Comparison of ENCODE assay signal across 12 cellular contexts in the genomic region with DNA sequence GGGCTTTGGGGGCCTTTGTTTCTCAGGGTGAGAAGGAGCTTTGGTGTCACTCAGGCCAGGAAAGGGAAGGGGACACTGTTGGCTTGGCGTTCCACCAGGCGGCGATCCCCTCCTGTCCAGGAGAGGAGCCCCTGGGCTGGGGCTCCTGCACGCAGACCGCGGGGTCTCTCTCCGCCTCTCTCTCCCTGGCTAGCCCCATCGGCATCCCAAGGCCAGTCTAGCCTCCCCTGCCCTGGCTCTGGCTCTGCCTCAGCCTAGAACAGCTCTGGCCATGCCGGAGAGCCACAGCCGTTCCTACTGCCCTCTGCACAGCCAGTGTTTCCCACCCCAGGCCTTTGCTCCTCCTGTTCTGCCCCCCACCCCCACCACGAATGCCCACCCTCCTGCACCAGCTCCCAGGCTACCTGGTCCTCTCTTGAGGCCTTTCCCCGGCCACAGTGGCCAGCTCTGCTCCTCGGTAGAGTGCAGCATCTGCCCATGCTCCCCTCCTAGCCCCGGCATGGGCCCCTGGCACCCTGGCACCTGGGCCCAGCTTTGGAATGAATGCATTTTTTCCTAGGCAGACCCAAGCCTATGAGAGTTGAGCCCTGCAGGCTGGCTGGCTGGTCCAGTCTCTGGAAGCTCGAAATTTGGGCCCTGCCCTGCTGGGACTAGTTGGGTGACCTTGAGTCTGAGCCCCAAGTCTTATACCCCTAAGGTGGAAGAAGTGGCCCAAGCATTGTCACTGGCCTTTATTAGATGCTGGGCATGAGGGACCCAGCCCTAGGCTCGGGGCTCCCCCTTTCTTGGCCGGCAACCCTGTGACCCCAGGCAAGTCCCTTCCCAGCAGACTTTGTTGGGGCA. TPM values are rescaled to one million over a fixed set of nuclear protein-coding genes. Genes with fewer than 3 reads are reported as not detected.
DNase-seq lines count a peak whose midpoint lies in the region; ATAC-seq and TF ChIP-seq lines count a peak whose summit lies in the region.
"Had no signal": no experiment of that assay in that cellular context is flagged by ENCODE, and none has a peak within 500 bp of the region (broad histone marks: within the 10 kb centered on the region; RNA-seq: fewer than 3 reads in every experiment).

No MANE protein-coding gene starts in this region.

- peaks cover 20 to 63% of the 10 kb centered on the region in 2 experiments; a peak in 3 of 4 replicates for H3K79me1 ChIP-seq in IMR-90 (ENCODE audit: low read depth in 1 of 2, low read length in 2 of 2)

- H3K4me2 ChIP-seq in IMR-90 (ENCODE audit: low read depth, low read length) (no peak overlapping the region; the same call in 1 of the 2 replicates), neural progenitor cell (peak overlapping the region; percentile 98)

- no peak overlapping the region for H3K9ac ChIP-seq in IMR-90 (ENCODE audit: low read depth, low read length)
- H3K9ac ChIP-seq in neural progenitor cell, result no peak overlapping the region

- no peak overlapping the region; the same call in 1 of the 2 replicates for H3K23ac ChIP-seq in IMR-90 (ENCODE audit: low read depth, low read length)

- no peak overlapping the region for H3K4ac ChIP-seq in IMR-90 (ENCODE audit: low read depth, low read length)

- CTCF ChIA-PET in CD8-positive, alpha-beta memory T cell (lab: Charles Lee), result no interaction called here
- CTCF ChIA-PET in IMR-90 (lab: Yijun Ruan, JAX), result interaction anchor here (0.8 kb wide), 1 partner anchor 112 kb away, joined by 3 read pairs; no protein-coding TSS in a partner anchor

- H4K91ac ChIP-seq in IMR-90 (ENCODE audit: insufficient read depth, low read depth, low read length), result no peak overlapping the region

- BruUV-seq in IMR-90 (replicated peaks; lab: Mats Ljungman, UMichigan), result no TSS peak

- no peak overlapping the region for H3K56ac ChIP-seq in IMR-90 (ENCODE audit: extremely low read depth, insufficient read depth, low read length)

- H2BK120ac ChIP-seq in IMR-90 (ENCODE audit: low read depth, low read length), result no peak overlapping the region

- H3K4me1 Mint-ChIP-seq in CD8-positive, alpha-beta memory T cell, result peaks cover 9 to 21% (median 11%) of the 10 kb centered on the region in 3 donors
- peaks cover 8% of the 10 kb centered on the region for H3K4me1 Mint-ChIP-seq in neural progenitor cell

- in situ Hi-C loops in IMR-90 (cut with MboI; ENCODE audit: low sequenced_read_pairs), result no loop called here

- peaks cover 67% of the 10 kb centered on the region for H3K79me2 ChIP-seq in neural progenitor cell (ENCODE audit: low read depth)

- intact Hi-C loops in IMR-90 (cut with micrococcal nuclease), result loop anchor here (10.0 kb wide), 1 partner anchor 469 kb away; no protein-coding TSS in a partner anchor

- no peak overlapping the region for H2BK15ac ChIP-seq in IMR-90 (ENCODE audit: low read depth, low read length)

- peak overlapping the region; percentile 35 for H2AK9ac ChIP-seq in IMR-90 (replicated peaks; ENCODE audit: low read depth, low read length, poor library complexity)

- TF ChIP-seq POLR2A in IMR-90 (IDR thresholded peaks at IDR 0.05; ENCODE audit: low read depth, low read length), result no peak

- no peak overlapping the region for H4K8ac ChIP-seq in IMR-90 (ENCODE audit: low read depth in 2 of 2, low read length in 2 of 2)

- H4K20me1 ChIP-seq in IMR-90 (ENCODE audit: insufficient read depth, low read length), result peaks cover 66% of the 10 kb centered on the region
- peaks cover 69% of the 10 kb centered on the region for H4K20me1 ChIP-seq in neural progenitor cell (ENCODE audit: low read depth)

- peak overlapping the region in 5 of 7 donors; percentile 12 to 59 (median 32) for H3K4me3 Mint-ChIP-seq in CD8-positive, alpha-beta memory T cell
- H3K4me3 Mint-ChIP-seq in neural progenitor cell, result peak overlapping the region; percentile 83

- TF ChIP-seq CTCF in IMR-90 (conservative IDR thresholded peaks at IDR 0.05; ENCODE audit: low read depth, low read length), result no peak
- no peak for TF ChIP-seq CTCF in coronary artery (IDR thresholded peaks at IDR 0.05)
- TF ChIP-seq CTCF in neural progenitor cell (IDR thresholded peaks at IDR 0.05), result peak; percentile 26

- H3K9me3 ChIP-seq in CD8-positive, alpha-beta memory T cell (ENCODE audit: low read length), result no peaks in the 10 kb centered on the region
- H3K9me3 ChIP-seq in IMR-90 (ENCODE audit: control insufficient read depth, insufficient read depth, low read length) (no peaks in the 10 kb centered on the region), neural progenitor cell (ENCODE audit: low read depth) (no peaks in the 10 kb centered on the region)
- H3K9me3 ChIP-seq: HAP-1, stomach had no signal

- H3K27me3 ChIP-seq in CD8-positive, alpha-beta memory T cell (ENCODE audit: insufficient read depth, low read length, poor library complexity, severe bottlenecking), result no peaks in the 10 kb centered on the region
- H3K27me3 ChIP-seq in IMR-90 (ENCODE audit: control insufficient read depth, insufficient read depth, low read length) (no peaks in the 10 kb centered on the region), neural progenitor cell (peaks cover 14% of the 10 kb centered on the region)

- peaks cover 0 to 7% (median 2%) of the 10 kb centered on the region in 3 donors for H3K36me3 Mint-ChIP-seq in CD8-positive, alpha-beta memory T cell
- H3K36me3 Mint-ChIP-seq in neural progenitor cell, result peaks cover 2% of the 10 kb centered on the region

- H2AFZ ChIP-seq in IMR-90 (replicated peaks; ENCODE audit: low read length, poor library complexity) (no peak overlapping the region), neural progenitor cell (replicated peaks) (no peak overlapping the region)

- H3K14ac ChIP-seq in IMR-90 (replicated peaks; ENCODE audit: low read depth, low read length), result no peak overlapping the region

- dilution Hi-C loops in IMR-90 (cut with HindIII; ENCODE audit: low sequenced_read_pairs, unreplicated experiment), result no loop called here

- H3K27me3 Mint-ChIP-seq in CD8-positive, alpha-beta memory T cell, result no peaks in the 10 kb centered on the region
- peaks cover 8% of the 10 kb centered on the region for H3K27me3 Mint-ChIP-seq in neural progenitor cell (ENCODE audit: insufficient read depth, low read depth)

- peak overlapping the region in 3 of 8 donors; percentile 41 to 70 (median 63) for H3K27ac Mint-ChIP-seq in CD8-positive, alpha-beta memory T cell
- no peak overlapping the region for H3K27ac Mint-ChIP-seq in neural progenitor cell

- no peak for ATAC-seq in IMR-90 (ENCODE audit: low read depth)
- no peak for ATAC-seq in GM21529 (IDR thresholded peaks at IDR 0.05; ENCODE audit: unreplicated experiment)

- H4K5ac ChIP-seq in IMR-90 (ENCODE audit: low read depth, low read length), result no peak overlapping the region

- no peak overlapping the region for H3K18ac ChIP-seq in IMR-90 (ENCODE audit: low read depth, low read length)

- no peak overlapping the region for H2AK5ac ChIP-seq in IMR-90 (ENCODE audit: low read depth, low read length)

- TF ChIP-seq RAD21 in IMR-90 (IDR thresholded peaks at IDR 0.05; ENCODE audit: low read length), result no peak

- peaks cover 10% of the 10 kb centered on the region for H3K4me1 ChIP-seq in CD8-positive, alpha-beta memory T cell (ENCODE audit: insufficient read depth, low read length)
- H3K4me1 ChIP-seq in IMR-90 (ENCODE audit: control insufficient read depth, insufficient read depth, low read length), result peaks cover 14% of the 10 kb centered on the region; the same call in 1 of the 2 replicates
- H3K4me1 ChIP-seq in neural progenitor cell, result peaks cover 13% of the 10 kb centered on the region

- no peak for DNase-seq in CD8-positive, alpha-beta memory T cell
- DNase-seq in IMR-90, result no peak
- no peak for DNase-seq in coronary artery (ENCODE audit: low spot score)
- peak; percentile 59 for DNase-seq in neural progenitor cell (ENCODE audit: low spot score)
- DNase-seq in NK-92 treated with Interleukin-12 subunit alpha and Interleukin-12 subunit beta, amount 100 ng/mL, for 24 hours (lab: John Stamatoyannopoulos, UW), result no peak
- no peak for DNase-seq in DMS53 (lab: John Stamatoyannopoulos, UW)
- DNase-seq: activated CD4-positive, alpha-beta T cell treated with anti-CD3 and anti-CD28 coated beads for 4 hours; amniotic stem cell; stomach had no signal

- POLR2A ChIA-PET in CD8-positive, alpha-beta memory T cell (lab: Charles Lee), result no interaction called here
- POLR2A ChIA-PET in IMR-90 (lab: Charles Lee; ENCODE audit: unreplicated experiment), result no interaction called here

- H3K4me3 ChIP-seq in CD8-positive, alpha-beta memory T cell (ENCODE audit: low read length), result no peak overlapping the region
- H3K4me3 ChIP-seq in IMR-90 (ENCODE audit: insufficient read depth, low read depth, low read length), result no peak overlapping the region
- peak overlapping the region; percentile 90 for H3K4me3 ChIP-seq in coronary artery
- peak overlapping the region; percentile 98 for H3K4me3 ChIP-seq in neural progenitor cell
- H3K4me3 ChIP-seq: lung had no signal

- no peaks in the 10 kb centered on the region for H3F3A ChIP-seq in neural progenitor cell (ENCODE audit: low read depth)

- H3K9me1 ChIP-seq in IMR-90 (ENCODE audit: insufficient read depth, low read length), result peaks cover 8% of the 10 kb centered on the region; the same call in 1 of the 2 replicates

- no peaks in the 10 kb centered on the region for H3K36me3 ChIP-seq in CD8-positive, alpha-beta memory T cell (ENCODE audit: insufficient read depth, low read length)
- H3K36me3 ChIP-seq in IMR-90 (ENCODE audit: control insufficient read depth, insufficient read depth, low read length), result peaks cover 20% of the 10 kb centered on the region
- no peaks in the 10 kb centered on the region for H3K36me3 ChIP-seq in neural progenitor cell

- no peak overlapping the region for H2BK20ac ChIP-seq in IMR-90 (ENCODE audit: low read depth, low read length)

- no peak overlapping the region for H2BK5ac ChIP-seq in IMR-90 (ENCODE audit: low read depth, low read length, poor library complexity, severe bottlenecking)

- no peak overlapping the region for H3K27ac ChIP-seq in CD8-positive, alpha-beta memory T cell (ENCODE audit: low read depth, low read length)
- H3K27ac ChIP-seq in IMR-90 (ENCODE audit: insufficient read depth, low read length), result no peak overlapping the region
- H3K27ac ChIP-seq in coronary artery, result peak overlapping the region in 1 of 2 donors; percentile 94
- no peak overlapping the region for H3K27ac ChIP-seq in neural progenitor cell

- 87% methylated on average over 3 of the region's 17 CpGs; no CpG with 5 or more reads in 1 of the 2 experiments for WGBS in IMR-90 (ENCODE audit: extremely low coverage in 2 of 2, insufficient read length in 1 of 2), 2 experiments

- H3K9me3 Mint-ChIP-seq in CD8-positive, alpha-beta memory T cell, result no peaks in the 10 kb centered on the region
- no peaks in the 10 kb centered on the region for H3K9me3 Mint-ChIP-seq in neural progenitor cell

TF ChIP-seq in IMR-90, 13 proteins besides CTCF, POLR2A, EP300 and RAD21 (continues in another document):
- no peak for TF ChIP-seq MAFK (IDR thresholded peaks at IDR 0.05; ENCODE audit: low read depth, low read length)
- no peak for TF ChIP-seq RFX5 (IDR thresholded peaks at IDR 0.05; ENCODE audit: low read depth, low read length)

RNA-seq across cellular contexts. Expression of gene PLXNA1, which starts 2.4 kb away (rescaled TPM):
- 10 to 100 TPM; 14.4 to 15.9 TPM for total RNA-seq in CD8-positive, alpha-beta memory T cell
- 1.0 TPM for polyA plus RNA-seq in CD8-positive, alpha-beta memory T cell
- total RNA-seq in IMR-90 (2012; rRNA removed), result 13.6 and 14.4 TPM in 2 replicates
- 49.4 and 61.7 TPM in 2 replicates for polyA plus RNA-seq in IMR-90 (2012; rRNA removed)
- 25.5 and 52.4 TPM in 2 replicates for polyA plus RNA-seq in IMR-90 (2012; cell fraction: cytosol; rRNA removed)
- 88.7 and 218 TPM in 2 replicates for polyA plus RNA-seq in IMR-90 (2012; cell fraction: nucleus; rRNA removed; ENCODE audit: low replicate concordance)
- 34.7 and 89.1 TPM in 2 replicates for total RNA-seq in neural progenitor cell (ENCODE audit: low replicate concordance)

Comparison
In these comparisons a context has a peak if more than half of its experiments do, and no peak if none do; other contexts are left out.
1. H3K4me3 ChIP-seq: peak in coronary artery (single experiment) and neural progenitor cell (single experiment); none in CD8-positive, alpha-beta memory T cell (single experiment) and IMR-90 (single experiment).